ENCODE assay signal across 1 cellular context in genomic region chr7:155538293-155538692, GRCh38.
TF ChIP-seq lines count a peak whose summit lies in the region.

No MANE protein-coding gene starts in this region.

TF ChIP-seq in H1, 55 proteins besides CTCF, POLR2A, EP300 and RAD21:
- TF ChIP-seq SIN3A (conservative IDR thresholded peaks at IDR 0.05 in 1 of 2, IDR thresholded peaks at IDR 0.05 in 1 of 2; ENCODE audit: low read depth in 1 of 2, low read length in 2 of 2) (no peak), CTBP2 (IDR thresholded peaks at IDR 0.05; ENCODE audit: borderline replicate concordance, insufficient read depth, insufficient read length, low read length) (no peak), USF2 (IDR thresholded peaks at IDR 0.05; ENCODE audit: low read length) (peak; percentile 22; the same call in 1 of the 2 replicates)
